In genomic region chr17:76397184-76397583, GRCh38 we compare ENCODE assay signal across 16 cellular contexts.
"Had no signal": no experiment of that assay in that cellular context is flagged by ENCODE, and none has a peak within 500 bp of the region (broad histone marks: within the 10 kb centered on the region; RNA-seq: fewer than 3 reads in every experiment).

No MANE protein-coding gene starts in this region.

- H3K4me3 ChIP-seq: esophagus squamous epithelium, gastroesophageal sphincter, neural progenitor cell, thyroid gland, upper lobe of right lung had no signal

- H3K27me3 ChIP-seq: esophagus squamous epithelium, gastroesophageal sphincter, neural progenitor cell, thyroid gland, upper lobe of right lung had no signal

- H3K27ac Mint-ChIP-seq: activated T-helper 2 cell treated with anti-CD3 and anti-CD28 coated beads, Interferon-gamma antibody, Interleukin-2, Interleukin-4, amounts not matched to agents 10 μg/mL and 5 μg/mL and 100 μg/mL, durations not matched to agents 14 hours and 24 hours and 36 hours; mesothelial cell of epicardium; naive thymus-derived CD8-positive, alpha-beta T cell; neural progenitor cell; progenitor cell of endocrine pancreas; stimulated activated naive CD8-positive, alpha-beta T cell treated with anti-CD3 and anti-CD28 coated beads, Interleukin-15, Interleukin-2, amounts not matched to agents 100 ng/mL and 50 ng/mL, for 24 hours had no signal

- FAIRE-seq: colon, TTC549 had no signal

- H3K4me1 ChIP-seq: neural progenitor cell, upper lobe of right lung had no signal

- DNase-seq: activated naive CD4-positive, alpha-beta T cell; stimulated activated CD4-positive, alpha-beta T cell treated with anti-CD3 and anti-CD28 coated beads, Interleukin-12 subunit alpha, Interleukin-12 subunit beta, amount 100 ng/mL, for 4 hours had no signal

- H3K9ac ChIP-seq: neural progenitor cell had no signal

- H3K4me2 ChIP-seq: neural progenitor cell had no signal

- H3K36me3 ChIP-seq: neural progenitor cell had no signal

- H3K27ac ChIP-seq: esophagus squamous epithelium, gastroesophageal sphincter, neural progenitor cell, upper lobe of right lung had no signal

- H3K4me3 Mint-ChIP-seq: brain; effector memory CD8-positive, alpha-beta T cell; mesothelial cell of epicardium; naive thymus-derived CD8-positive, alpha-beta T cell; neural progenitor cell; stimulated activated naive CD8-positive, alpha-beta T cell treated with anti-CD3 and anti-CD28 coated beads, Interleukin-15, Interleukin-2, amounts not matched to agents 100 ng/mL and 50 ng/mL, for 24 hours had no signal

- H2AFZ ChIP-seq: neural progenitor cell had no signal

- H3K27me3 Mint-ChIP-seq: effector memory CD8-positive, alpha-beta T cell; naive thymus-derived CD8-positive, alpha-beta T cell; progenitor cell of endocrine pancreas; stimulated activated naive CD8-positive, alpha-beta T cell treated with anti-CD3 and anti-CD28 coated beads, Interleukin-15, Interleukin-2, amounts not matched to agents 100 ng/mL and 50 ng/mL, for 24 hours had no signal

- H3K9me3 Mint-ChIP-seq: activated T-helper 2 cell treated with anti-CD3 and anti-CD28 coated beads, Interferon-gamma antibody, Interleukin-2, Interleukin-4, amounts not matched to agents 10 μg/mL and 5 μg/mL and 100 μg/mL, durations not matched to agents 14 hours and 24 hours and 36 hours; brain; effector memory CD8-positive, alpha-beta T cell; mesothelial cell of epicardium; naive thymus-derived CD8-positive, alpha-beta T cell; neural progenitor cell; stimulated activated naive CD8-positive, alpha-beta T cell treated with anti-CD3 and anti-CD28 coated beads, Interleukin-15, Interleukin-2, amounts not matched to agents 100 ng/mL and 50 ng/mL, for 24 hours had no signal

- H3K9me3 ChIP-seq: esophagus squamous epithelium, gastroesophageal sphincter, thyroid gland, upper lobe of right lung had no signal

- H3K4me1 Mint-ChIP-seq: brain, mesothelial cell of epicardium, neural progenitor cell had no signal
